8 cellular contexts compared by ENCODE assay signal in the genomic region with DNA sequence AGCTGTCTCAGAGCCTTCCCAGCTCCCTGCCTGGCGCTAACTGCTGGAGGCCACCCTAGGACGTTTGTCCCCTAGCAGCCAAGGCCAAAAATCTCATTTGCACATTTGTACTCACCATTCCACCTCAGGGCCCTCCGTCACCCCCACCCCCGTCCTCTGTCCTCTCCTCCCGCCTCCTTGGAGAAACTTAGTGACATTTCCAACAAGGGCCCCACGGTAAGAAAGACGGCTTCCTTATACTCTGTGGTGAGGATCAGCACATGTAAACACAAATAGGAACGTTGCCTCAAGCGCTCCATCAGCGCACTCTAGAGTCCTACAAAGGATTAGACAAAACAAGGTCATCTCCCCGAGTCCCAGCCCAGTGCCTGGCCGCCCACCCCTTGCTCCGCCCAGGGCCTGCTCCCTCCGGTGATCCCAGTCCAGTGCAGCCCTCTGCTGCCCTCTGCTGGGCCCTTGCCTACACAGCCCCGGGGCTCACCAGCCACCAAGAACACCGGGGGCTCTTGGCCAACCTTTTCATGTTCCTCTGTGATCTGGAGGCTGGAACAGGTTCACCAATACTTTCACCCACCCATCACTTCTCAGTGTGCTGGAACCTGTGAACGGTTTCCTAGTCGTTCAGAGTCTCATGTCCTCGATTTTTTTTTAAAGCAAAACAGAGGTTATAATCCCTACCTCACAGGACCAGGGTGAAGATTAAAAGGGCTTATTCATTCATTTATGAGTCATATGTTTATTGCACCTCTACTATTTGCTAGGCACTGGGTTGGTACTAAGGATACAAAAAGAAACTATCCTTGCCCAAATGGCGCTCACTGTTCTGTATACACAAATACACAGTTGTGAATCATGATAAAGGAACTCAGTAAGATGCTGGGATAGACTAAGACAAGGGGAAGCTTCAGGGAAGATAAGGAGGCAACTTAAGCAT. TPM values are rescaled to one million over a fixed set of nuclear protein-coding genes. Genes with fewer than 3 reads are reported as not detected.
DNase-seq lines count a peak whose midpoint lies in the region; ATAC-seq and TF ChIP-seq lines count a peak whose summit lies in the region.

No MANE protein-coding gene starts in this region.

- TF ChIP-seq CTCF in BJ (IDR thresholded peaks at IDR 0.05; ENCODE audit: insufficient read depth, low read depth, low read length) = peak; percentile 99

- DNase-seq in BJ (ENCODE audit: low read depth) (peak; percentile 82), NCI-H510A (lab: John Stamatoyannopoulos, UW) (peak; percentile 71)
- peak; percentile 83 to 84 for DNase-seq in activated CD4-positive, alpha-beta T cell treated with anti-CD3 and anti-CD28 coated beads for 4 hours
- DNase-seq in stimulated activated CD4-positive, alpha-beta T cell treated with anti-CD3 and anti-CD28 coated beads, Interleukin-1b, Interleukin-23, amount 100 ng/mL, for 1 hour (ENCODE audit: low read depth in 2 of 2) = peak; percentile 66 to 76

- ATAC-seq in GM19328 (IDR thresholded peaks at IDR 0.05; ENCODE audit: unreplicated experiment) = peak; percentile 97
- peak; percentile 90 for ATAC-seq in HG03457 (IDR thresholded peaks at IDR 0.05; ENCODE audit: unreplicated experiment)

- H3K27ac ChIP-seq in cingulate gyrus (ENCODE audit: low read depth, low read length) = peak overlapping the region; percentile 84
- peak overlapping the region; percentile 13 for H3K27ac ChIP-seq in layer of hippocampus (ENCODE audit: low read depth, low read length)

- H3K36me3 ChIP-seq in BJ (ENCODE audit: control insufficient read depth, insufficient read depth, low read length) = no peaks in the 10 kb centered on the region

- H3K27me3 ChIP-seq in BJ (ENCODE audit: control insufficient read depth, insufficient read depth, low read length) = no peaks in the 10 kb centered on the region
- no peaks in the 10 kb centered on the region for H3K27me3 ChIP-seq in layer of hippocampus (ENCODE audit: control insufficient read depth, insufficient read depth, low read length)

- POLR2A ChIA-PET in BJ (lab: Charles Lee) = interaction anchor here (0.6 kb wide), 1 partner anchor 766 kb away, joined by 4 read pairs; no protein-coding TSS in a partner anchor

- peak overlapping the region; percentile 31; the same call in 1 of the 2 replicates for H3K4me3 ChIP-seq in BJ (ENCODE audit: low read depth, low read length)

- CTCF ChIA-PET in BJ (lab: Yijun Ruan, JAX) = interaction anchor here (0.6 to 3.7 kb wide), 50 partner anchors 8 to 1484 kb away, joined by 3 to 18 read pairs (median 3); a partner anchor contains a TSS

RNA-seq across cellular contexts. Expression of a gene that starts 15.2 kb away (rescaled TPM):
- 6.6 and 16.7 TPM in 2 replicates for polyA plus RNA-seq in BJ (2011; rRNA removed)
- 7.8 and 8.0 TPM in 2 replicates for polyA minus RNA-seq in BJ (2011; rRNA and poly(A)+ RNA removed)

RNA-seq across cellular contexts. Expression of a gene that starts 42.2 kb away (rescaled TPM):
- 76.5 and 82.4 TPM in 2 replicates for polyA plus RNA-seq in BJ (2011; rRNA removed)
- polyA minus RNA-seq in BJ (2011; rRNA and poly(A)+ RNA removed) = 81.8 and 87.8 TPM in 2 replicates

Comparison
In these comparisons a context has a peak if more than half of its experiments do, and no peak if none do; other contexts are left out.
1. Peak in every context shown above with its lines: DNase-seq, ATAC-seq, H3K4me3 ChIP-seq and H3K27ac ChIP-seq.